ENCODE assay signal across 36 cellular contexts in the genomic region with DNA sequence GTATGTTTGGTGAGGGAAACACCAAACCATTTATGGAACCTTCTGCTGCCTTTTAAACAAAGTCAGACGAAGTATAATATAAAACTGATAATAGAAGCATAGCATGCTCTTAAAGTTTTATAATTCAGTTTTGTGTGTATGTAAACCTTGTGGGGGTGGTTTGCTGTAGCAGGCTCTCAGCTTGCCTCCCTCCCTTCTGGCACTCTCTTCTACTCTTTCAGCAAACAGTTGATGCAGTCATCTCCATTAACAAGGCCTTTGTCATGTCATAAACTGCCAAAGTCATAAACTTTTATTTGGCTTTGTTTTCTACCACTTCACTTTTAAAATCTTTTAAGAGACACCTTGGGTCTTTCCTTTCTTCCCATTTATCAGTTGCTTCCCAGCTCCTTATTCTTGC.
"Had no signal": no experiment of that assay in that cellular context is flagged by ENCODE, and none has a peak within 500 bp of the region (broad histone marks: within the 10 kb centered on the region; RNA-seq: fewer than 3 reads in every experiment).

No MANE protein-coding gene starts in this region.

- H3K9me3 Mint-ChIP-seq: activated CD4-positive, alpha-beta memory T cell treated with anti-CD3 and anti-CD28 coated beads for 36 hours; activated CD4-positive, alpha-beta T cell treated with anti-CD3 and anti-CD28 coated beads, Interleukin-2, amount 10 ng/mL, durations not matched to agents 7 days and 5 days; activated naive CD8-positive, alpha-beta T cell treated with anti-CD3 and anti-CD28 coated beads, Interleukin-2, amount 50 U/mL, for 24 hours; brain had no signal

- FAIRE-seq: bronchial epithelial cell, RCC 7860 had no signal

- H3K27me3 Mint-ChIP-seq: activated CD4-positive, alpha-beta memory T cell treated with anti-CD3 and anti-CD28 coated beads for 36 hours; activated CD4-positive, alpha-beta T cell treated with anti-CD3 and anti-CD28 coated beads for 36 hours; activated CD4-positive, alpha-beta T cell treated with anti-CD3 and anti-CD28 coated beads, Interleukin-2, amount 10 ng/mL, durations not matched to agents 7 days and 5 days; activated naive CD4-positive, alpha-beta T cell treated with anti-CD3 and anti-CD28 coated beads, Interleukin-2, amount 10 ng/mL, durations not matched to agents 7 days and 5 days; activated naive CD8-positive, alpha-beta T cell; activated naive CD8-positive, alpha-beta T cell treated with anti-CD3 and anti-CD28 coated beads, Interleukin-2, amount 50 U/mL, for 24 hours had no signal

- ATAC-seq: activated CD4-positive, alpha-beta T cell treated with anti-CD3 and anti-CD28 coated beads for 36 hours; activated CD4-positive, CD25-positive, alpha-beta regulatory T cell treated with anti-CD3 and anti-CD28 coated beads, Interleukin-2, amount 50 U/mL, for 24 hours; activated naive CD8-positive, alpha-beta T cell treated with anti-CD3 and anti-CD28 coated beads, Interleukin-2, amount 50 U/mL, for 24 hours; Right ventricle myocardium inferior; SK-N-SH treated with all-trans-retinoic acid at 6 μM for 48 hours; WTC11 had no signal

- H3K4me2 ChIP-seq: PC-9 had no signal

- H3K4me1 Mint-ChIP-seq: activated CD4-positive, alpha-beta T cell treated with anti-CD3 and anti-CD28 coated beads for 36 hours; activated CD4-positive, alpha-beta T cell treated with anti-CD3 and anti-CD28 coated beads, Interleukin-2, amount 10 ng/mL, durations not matched to agents 7 days and 5 days; activated naive CD4-positive, alpha-beta T cell treated with anti-CD3 and anti-CD28 coated beads, Interleukin-2, amount 10 ng/mL, durations not matched to agents 7 days and 5 days; activated naive CD8-positive, alpha-beta T cell treated with anti-CD3 and anti-CD28 coated beads, Interleukin-2, amount 50 U/mL, for 24 hours had no signal

- H2AFZ ChIP-seq: PC-9 had no signal

- DNase-seq: activated CD4-positive, alpha-beta memory T cell treated with anti-CD3 and anti-CD28 coated beads for 36 hours; activated CD4-positive, alpha-beta T cell treated with anti-CD3 and anti-CD28 coated beads for 36 hours; activated CD4-positive, alpha-beta T cell treated with anti-CD3 and anti-CD28 coated beads, Interleukin-2, amount 10 ng/mL, durations not matched to agents 7 days and 5 days; activated CD8-positive, alpha-beta memory T cell treated with anti-CD3 and anti-CD28 coated beads, Interleukin-2, amount 50 U/mL, for 4 hours; activated effector memory CD4-positive, alpha-beta T cell treated with Interleukin-2 at 50 U/mL for 16 hours; activated naive CD4-positive, alpha-beta T cell treated with anti-CD3 and anti-CD28 coated beads, Interleukin-2, amount 10 ng/mL, durations not matched to agents 7 days and 5 days; activated naive CD8-positive, alpha-beta T cell treated with anti-CD3 and anti-CD28 coated beads, Interleukin-2, amount 50 U/mL, for 24 hours; activated T-cell treated with anti-CD3 and anti-CD28 coated beads for 4 hours; activated T-cell treated with anti-CD3 and anti-CD28 coated beads, Interleukin-2, amount 50 U/mL, for 48 hours; caudate nucleus; Kasumi-1; KBM-7; NCI-H1092 treated with DMSO at 0.1 percent for 48 hours; NCI-H1417; NCI-H146; NCI-H187; NCI-H2029 treated with DMSO at 0.1 percent for 48 hours; NCI-H2107; NCI-H2171 treated with DMSO at 0.1 percent for 48 hours; NCI-H226; NCI-H446 treated with DMSO at 0.1 percent for 48 hours; NCI-H524; NCI-H69; NCI-H82; PC-9; SIG-M5; T1000 had no signal

- H3K4me3 Mint-ChIP-seq: activated CD4-positive, alpha-beta memory T cell treated with anti-CD3 and anti-CD28 coated beads for 36 hours; activated CD4-positive, alpha-beta T cell treated with anti-CD3 and anti-CD28 coated beads for 36 hours; activated CD4-positive, alpha-beta T cell treated with anti-CD3 and anti-CD28 coated beads, Interleukin-2, amount 10 ng/mL, durations not matched to agents 7 days and 5 days; activated naive CD4-positive, alpha-beta T cell treated with anti-CD3 and anti-CD28 coated beads, Interleukin-2, amount 10 ng/mL, durations not matched to agents 7 days and 5 days; activated naive CD8-positive, alpha-beta T cell; activated naive CD8-positive, alpha-beta T cell treated with anti-CD3 and anti-CD28 coated beads, Interleukin-2, amount 50 U/mL, for 24 hours; brain; WTC11 had no signal

- H3K36me3 Mint-ChIP-seq: activated CD4-positive, alpha-beta memory T cell treated with anti-CD3 and anti-CD28 coated beads for 36 hours; activated naive CD4-positive, alpha-beta T cell treated with anti-CD3 and anti-CD28 coated beads, Interleukin-2, amount 10 ng/mL, durations not matched to agents 7 days and 5 days; activated naive CD8-positive, alpha-beta T cell; brain; WTC11 had no signal

- H3K27ac Mint-ChIP-seq: activated CD4-positive, alpha-beta memory T cell treated with anti-CD3 and anti-CD28 coated beads for 36 hours; activated CD4-positive, alpha-beta T cell treated with anti-CD3 and anti-CD28 coated beads for 36 hours; activated CD4-positive, alpha-beta T cell treated with anti-CD3 and anti-CD28 coated beads, Interleukin-2, amount 10 ng/mL, durations not matched to agents 7 days and 5 days; activated naive CD4-positive, alpha-beta T cell treated with anti-CD3 and anti-CD28 coated beads, Interleukin-2, amount 10 ng/mL, durations not matched to agents 7 days and 5 days; activated naive CD8-positive, alpha-beta T cell; activated naive CD8-positive, alpha-beta T cell treated with anti-CD3 and anti-CD28 coated beads, Interleukin-2, amount 50 U/mL, for 24 hours; WTC11 had no signal

- H3K27ac ChIP-seq: PC-9, RWPE1 had no signal

- H3K4me3 ChIP-seq: PC-9 had no signal
